ENCODE assay signal across 14 cellular contexts in genomic region chr1:195965036-195965435, GRCh38.
DNase-seq lines count a peak whose midpoint lies in the region; ATAC-seq, FAIRE-seq and TF ChIP-seq lines count a peak whose summit lies in the region.
"Had no signal": no experiment of that assay in that cellular context is flagged by ENCODE, and none has a peak within 500 bp of the region (broad histone marks: within the 10 kb centered on the region; RNA-seq: fewer than 3 reads in every experiment).

No MANE protein-coding gene starts in this region.

- H3K9ac ChIP-seq in SK-N-MC (ENCODE audit: insufficient read length): no peak overlapping the region
- H3K9ac ChIP-seq: BLaER1 treated with 17β-estradiol and CSF1 and Interleukin-3, amounts not matched to agents 10 nM and 100 nM had no signal

- TF ChIP-seq POLR2A in thyroid gland (IDR thresholded peaks at IDR 0.05): no peak

- no peak overlapping the region for H3K27ac ChIP-seq in ACC112 (ENCODE audit: low read depth, low read length)
- H3K27ac ChIP-seq in SK-N-MC: peak overlapping the region; percentile 67; the same call in 1 of the 2 replicates
- H3K27ac ChIP-seq in foreskin keratinocyte: no peak overlapping the region
- no peak overlapping the region for H3K27ac ChIP-seq in thyroid gland
- H3K27ac ChIP-seq: BLaER1 treated with 17β-estradiol and CSF1 and Interleukin-3, amounts not matched to agents 10 nM and 100 nM had no signal

- H3K36me3 ChIP-seq in ACC112 (ENCODE audit: insufficient read depth, low read length): no peaks in the 10 kb centered on the region
- H3K36me3 ChIP-seq in SK-N-MC (ENCODE audit: insufficient read depth, low read length): no peaks in the 10 kb centered on the region
- H3K36me3 ChIP-seq in bronchial epithelial cell (ENCODE audit: control insufficient read depth, insufficient read depth, low read length): no peaks in the 10 kb centered on the region
- H3K36me3 ChIP-seq in thyroid gland: no peaks in the 10 kb centered on the region
- H3K36me3 ChIP-seq: BLaER1 treated with 17β-estradiol and CSF1 and Interleukin-3, amounts not matched to agents 10 nM and 100 nM had no signal

- 47 to 80% methylated on average over 3 of the region's 3 CpGs for WGBS in thyroid gland, 2 donors

- peak overlapping the region; percentile 15 for H2AFZ ChIP-seq in ACC112 (ENCODE audit: low read length, unreplicated experiment)

- FAIRE-seq in bronchial epithelial cell (lab: Jason Lieb, UNC): no peak

- DNase-seq in SK-N-MC (ENCODE audit: low read depth, low spot score): no peak
- DNase-seq in bronchial epithelial cell (ENCODE audit: low read depth): peak; percentile 76
- DNase-seq in foreskin keratinocyte: peak; percentile 27 to 55
- DNase-seq in thyroid gland: no peak
- no peak for DNase-seq in NK-92 treated with Interleukin-12 subunit alpha and Interleukin-12 subunit beta, amount 100 ng/mL, for 24 hours (lab: John Stamatoyannopoulos, UW)
- DNase-seq: 8988T; ACHN; CD4-positive, CD25-positive, alpha-beta regulatory T cell; DMS 273 treated with DMSO at 0.1 percent for 48 hours; HCEC 1CT; HFFc6 had no signal

- TF ChIP-seq CTCF in bronchial epithelial cell (IDR thresholded peaks at IDR 0.05; ENCODE audit: insufficient read depth, low read length, severe bottlenecking) (no peak), foreskin keratinocyte (conservative IDR thresholded peaks at IDR 0.05) (no peak), thyroid gland (IDR thresholded peaks at IDR 0.05) (no peak)

- H3K27me3 ChIP-seq in ACC112 (ENCODE audit: insufficient read depth, low read length): no peaks in the 10 kb centered on the region
- no peaks in the 10 kb centered on the region for H3K27me3 ChIP-seq in bronchial epithelial cell (ENCODE audit: control insufficient read depth, insufficient read depth, low read length)
- H3K27me3 ChIP-seq in foreskin keratinocyte: no peaks in the 10 kb centered on the region
- no peaks in the 10 kb centered on the region for H3K27me3 ChIP-seq in thyroid gland
- H3K27me3 ChIP-seq: BLaER1 treated with 17β-estradiol and CSF1 and Interleukin-3, amounts not matched to agents 10 nM and 100 nM had no signal

- no peak overlapping the region for H3K4me3 ChIP-seq in ACC112 (ENCODE audit: low read depth, low read length)
- H3K4me3 ChIP-seq in SK-N-MC: peak overlapping the region; percentile 55
- H3K4me3 ChIP-seq in bronchial epithelial cell (ENCODE audit: low read depth, low read length): no peak overlapping the region
- no peak overlapping the region for H3K4me3 ChIP-seq in thyroid gland (replicated peaks in 1 of 3)
- H3K4me3 ChIP-seq: BLaER1 treated with 17β-estradiol and CSF1 and Interleukin-3, amounts not matched to agents 10 nM and 100 nM had no signal

- H3K79me2 ChIP-seq in ACC112 (ENCODE audit: control insufficient read depth, insufficient read depth, low read length, unreplicated experiment): no peaks in the 10 kb centered on the region

- no peaks in the 10 kb centered on the region for H3K4me1 ChIP-seq in ACC112 (ENCODE audit: control insufficient read depth, insufficient read depth, low read length, unreplicated experiment)
- peaks cover 8% of the 10 kb centered on the region for H3K4me1 ChIP-seq in foreskin keratinocyte
- no peaks in the 10 kb centered on the region for H3K4me1 ChIP-seq in thyroid gland

- H3K9me3 ChIP-seq in SK-N-MC (ENCODE audit: low read depth, low read length) (no peaks in the 10 kb centered on the region), thyroid gland (no peaks in the 10 kb centered on the region)
- H3K9me3 ChIP-seq: BLaER1 treated with 17β-estradiol and CSF1 and Interleukin-3, amounts not matched to agents 10 nM and 100 nM had no signal

- intact Hi-C loops in thyroid gland (cut with DNase I): no loop called here

- ATAC-seq in foreskin keratinocyte (peak; percentile 62), GM19467 (IDR thresholded peaks at IDR 0.05; ENCODE audit: unreplicated experiment) (no peak)

Comparison
In these comparisons a context has a peak if more than half of its experiments do, and no peak if none do; other contexts are left out.
1. DNase-seq: peak in bronchial epithelial cell (single experiment) and foreskin keratinocyte (2 of 2); none in SK-N-MC (single experiment), thyroid gland (0 of 2) and NK-92 treated with Interleukin-12 subunit alpha and Interleukin-12 subunit beta, amount 100 ng/mL, for 24 hours (single experiment).